In the genomic region with DNA sequence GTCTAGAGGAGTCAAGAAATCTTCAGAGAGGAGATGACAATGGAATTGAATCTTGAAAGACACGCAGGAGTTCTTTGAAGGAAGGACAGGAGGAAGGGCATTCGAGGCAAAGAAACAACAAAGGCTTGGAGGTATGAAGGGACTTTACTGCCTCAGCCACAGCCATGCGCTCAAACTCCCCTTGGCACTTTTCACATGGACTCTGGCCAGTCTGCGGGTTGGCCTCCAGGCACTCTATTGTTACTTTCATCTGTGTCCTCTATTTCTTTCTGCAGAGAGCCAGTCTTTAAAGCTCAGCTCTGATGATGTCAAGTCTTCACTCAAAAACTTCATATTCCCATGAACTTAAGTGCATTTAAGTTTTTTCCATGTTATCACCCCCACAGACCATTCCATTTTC, we compare ENCODE assay signal across 28 cellular contexts.
"Had no signal": no experiment of that assay in that cellular context is flagged by ENCODE, and none has a peak within 500 bp of the region (broad histone marks: within the 10 kb centered on the region; RNA-seq: fewer than 3 reads in every experiment).

No MANE protein-coding gene starts in this region.

- H3K4me1 ChIP-seq: adrenal gland had no signal

- FAIRE-seq: astrocyte, K562, RCC 7860 had no signal

- DNase-seq: activated CD4-positive, alpha-beta T cell treated with anti-CD3 and anti-CD28 coated beads for 1 hour; activated CD4-positive, alpha-beta T cell treated with anti-CD3 and anti-CD28 coated beads, Interleukin-2, amount 10 ng/mL, durations not matched to agents 7 days and 5 days; activated CD4-positive, alpha-beta T cell treated with anti-CD3 and anti-CD28 coated beads, Interleukin-2, amount 50 U/mL, for 48 hours; activated CD4-positive, CD25-positive, alpha-beta regulatory T cell; activated CD8-positive, alpha-beta T cell treated with anti-CD3 and anti-CD28 coated beads, Interleukin-2, amount 10 ng/mL, durations not matched to agents 7 days and 5 days; activated gamma-delta T cell treated with Interleukin-2 at 50 U/mL for 16 hours; activated naive CD4-positive, alpha-beta T cell treated with anti-CD3 and anti-CD28 coated beads for 36 hours; activated T-cell treated with anti-CD3 and anti-CD28 coated beads, Interleukin-2, amount 50 U/mL, for 4 hours; adrenal gland; brain microvascular endothelial cell; central memory CD4-positive, alpha-beta T cell; NCI-H1048; NCI-H1436 treated with DMSO at 0.1 percent for 48 hours; NCI-H1694 treated with DMSO at 0.1 percent for 48 hours; NCI-H2029; NCI-H345; NCI-H524 treated with DMSO at 0.1 percent for 48 hours; PC-3; Right ventricle myocardium superior; T-helper 1 cell; T-helper 2 cell; T-helper 9 cell; WERI-Rb-1 had no signal

- H3K9me3 ChIP-seq: adrenal gland had no signal

- ATAC-seq: activated CD8-positive, alpha-beta T cell treated with anti-CD3 and anti-CD28 coated beads, Interleukin-2, amount 10 ng/mL, durations not matched to agents 7 days and 5 days; activated naive CD4-positive, alpha-beta T cell treated with anti-CD3 and anti-CD28 coated beads, Interleukin-2, amount 50 U/mL, for 72 hours; activated T-cell treated with anti-CD3 and anti-CD28 coated beads, Interleukin-2, amount 50 U/mL, for 4 hours; K562; PC-3 had no signal

- H3K9me3 Mint-ChIP-seq: activated CD4-positive, alpha-beta T cell treated with anti-CD3 and anti-CD28 coated beads, Interleukin-2, amount 10 ng/mL, durations not matched to agents 7 days and 5 days; activated naive CD4-positive, alpha-beta T cell treated with anti-CD3 and anti-CD28 coated beads for 36 hours; activated naive CD4-positive, alpha-beta T cell treated with anti-CD3 and anti-CD28 coated beads, Interleukin-2, amount 50 U/mL, for 72 hours; activated T-cell treated with anti-CD3 and anti-CD28 coated beads, Interleukin-2, amount 50 U/mL, for 4 hours; activated T-helper 1 cell treated with anti-CD3 and anti-CD28 coated beads, Interleukin-12 subunit alpha, Interleukin-12 subunit beta, Interleukin-2, Interleukin-4 antibody, amounts not matched to agents 30 ng/mL and 10 ng/mL and 1 ng/mL, durations not matched to agents 14 hours and 24 hours and 36 hours had no signal

- H3K36me3 Mint-ChIP-seq: activated naive CD4-positive, alpha-beta T cell treated with anti-CD3 and anti-CD28 coated beads, Interleukin-2, amount 50 U/mL, for 72 hours had no signal

- H3K27me3 Mint-ChIP-seq: activated CD4-positive, alpha-beta T cell treated with anti-CD3 and anti-CD28 coated beads, Interleukin-2, amount 10 ng/mL, durations not matched to agents 7 days and 5 days had no signal

- H3K27ac Mint-ChIP-seq: activated CD4-positive, alpha-beta T cell treated with anti-CD3 and anti-CD28 coated beads, Interleukin-2, amount 10 ng/mL, durations not matched to agents 7 days and 5 days; activated CD8-positive, alpha-beta T cell treated with anti-CD3 and anti-CD28 coated beads, Interleukin-2, amount 10 ng/mL, durations not matched to agents 7 days and 5 days; activated naive CD4-positive, alpha-beta T cell treated with anti-CD3 and anti-CD28 coated beads for 36 hours; activated naive CD4-positive, alpha-beta T cell treated with anti-CD3 and anti-CD28 coated beads, Interleukin-2, amount 50 U/mL, for 72 hours; activated T-helper 1 cell treated with anti-CD3 and anti-CD28 coated beads, Interleukin-12 subunit alpha, Interleukin-12 subunit beta, Interleukin-2, Interleukin-4 antibody, amounts not matched to agents 30 ng/mL and 10 ng/mL and 1 ng/mL, durations not matched to agents 14 hours and 24 hours and 36 hours had no signal

- H3K27me3 ChIP-seq: adrenal gland, brain microvascular endothelial cell had no signal

- H3K4me3 ChIP-seq: adrenal gland, K562 had no signal

- H3K4me3 Mint-ChIP-seq: activated CD4-positive, alpha-beta T cell treated with anti-CD3 and anti-CD28 coated beads, Interleukin-2, amount 10 ng/mL, durations not matched to agents 7 days and 5 days; activated CD8-positive, alpha-beta T cell treated with anti-CD3 and anti-CD28 coated beads, Interleukin-2, amount 10 ng/mL, durations not matched to agents 7 days and 5 days; activated naive CD4-positive, alpha-beta T cell treated with anti-CD3 and anti-CD28 coated beads for 36 hours; activated T-cell treated with anti-CD3 and anti-CD28 coated beads, Interleukin-2, amount 50 U/mL, for 4 hours; activated T-helper 1 cell treated with anti-CD3 and anti-CD28 coated beads, Interleukin-12 subunit alpha, Interleukin-12 subunit beta, Interleukin-2, Interleukin-4 antibody, amounts not matched to agents 30 ng/mL and 10 ng/mL and 1 ng/mL, durations not matched to agents 14 hours and 24 hours and 36 hours had no signal

- H3K27ac ChIP-seq: adrenal gland, brain microvascular endothelial cell, WERI-Rb-1 had no signal

- H3K4me1 Mint-ChIP-seq: activated CD4-positive, alpha-beta T cell treated with anti-CD3 and anti-CD28 coated beads, Interleukin-2, amount 10 ng/mL, durations not matched to agents 7 days and 5 days had no signal
